In genomic region chr17:65053354-65053881, GRCh38 we compare ENCODE assay signal across 10 cellular contexts. TPM values are rescaled to one million over a fixed set of nuclear protein-coding genes. Genes with fewer than 3 reads are reported as not detected.
DNase-seq lines count a peak whose midpoint lies in the region; ATAC-seq, FAIRE-seq and TF ChIP-seq lines count a peak whose summit lies in the region.
"Had no signal": no experiment of that assay in that cellular context is flagged by ENCODE, and none has a peak within 500 bp of the region (broad histone marks: within the 10 kb centered on the region; RNA-seq: fewer than 3 reads in every experiment).

No MANE protein-coding gene starts in this region.

- TF ChIP-seq POLR2A in IMR-90 (IDR thresholded peaks at IDR 0.05; ENCODE audit: low read depth, low read length), result no peak

- H3K9me2 ChIP-seq in neural cell (ENCODE audit: insufficient read depth, low read length), result no peaks in the 10 kb centered on the region

- dilution Hi-C loops in IMR-90 (cut with HindIII; ENCODE audit: low sequenced_read_pairs, unreplicated experiment), result no loop called here

- H4K20me1 ChIP-seq in BLaER1 treated with 17β-estradiol and CSF1 and Interleukin-3, amounts not matched to agents 10 nM and 100 nM, result peaks cover 18 to 74% (median 68%) of the 10 kb centered on the region in 11 experiments; a peak in 21 of 22 replicates
- peaks cover 32% of the 10 kb centered on the region for H4K20me1 ChIP-seq in IMR-90 (ENCODE audit: insufficient read depth, low read length)
- H4K20me1 ChIP-seq in neural cell (ENCODE audit: insufficient read depth), result no peaks in the 10 kb centered on the region

- CTCF ChIA-PET in IMR-90 (lab: Yijun Ruan, JAX), result interaction anchor here (1.4 to 1.5 kb wide), 2 partner anchors 21 to 47 kb away, joined by 3 to 6 read pairs; no protein-coding TSS in a partner anchor

- no peak overlapping the region for H4K8ac ChIP-seq in IMR-90 (ENCODE audit: low read depth in 2 of 2, low read length in 2 of 2)

- in situ Hi-C loops in IMR-90 (cut with MboI; ENCODE audit: low sequenced_read_pairs), result no loop called here

- no peak overlapping the region for H2BK5ac ChIP-seq in IMR-90 (ENCODE audit: low read depth, low read length, poor library complexity, severe bottlenecking)

- POLR2A ChIA-PET in IMR-90 (lab: Charles Lee; ENCODE audit: unreplicated experiment), result interaction anchor here (1.4 kb wide), 1 partner anchor 130 kb away, joined by 5 read pairs; no protein-coding TSS in a partner anchor

- H3K36me3 ChIP-seq in BLaER1 treated with 17β-estradiol and CSF1 and Interleukin-3, amounts not matched to agents 10 nM and 100 nM, result peaks cover 45 to 53% (median 51%) of the 10 kb centered on the region in 11 experiments
- H3K36me3 ChIP-seq in IMR-90 (ENCODE audit: control insufficient read depth, insufficient read depth, low read length) (peaks cover 30% of the 10 kb centered on the region), neural cell (ENCODE audit: insufficient read depth, low read length) (peaks cover 6% of the 10 kb centered on the region)

- H4K5ac ChIP-seq in IMR-90 (ENCODE audit: low read depth, low read length), result no peak overlapping the region

- BruUV-seq in IMR-90 (replicated peaks; lab: Mats Ljungman, UMichigan), result no TSS peak

- no peak overlapping the region for H2BK120ac ChIP-seq in IMR-90 (ENCODE audit: low read depth, low read length)

- no peak overlapping the region for H3K23ac ChIP-seq in IMR-90 (ENCODE audit: low read depth, low read length)

- H3K27me3 ChIP-seq in BLaER1 treated with 17β-estradiol and CSF1 and Interleukin-3, amounts not matched to agents 10 nM and 100 nM, result no peaks in the 10 kb centered on the region
- H3K27me3 ChIP-seq in IMR-90 (ENCODE audit: control insufficient read depth, insufficient read depth, low read length) (no peaks in the 10 kb centered on the region), neural cell (ENCODE audit: insufficient read depth, low read depth, low read length) (no peaks in the 10 kb centered on the region)

- no peaks in the 10 kb centered on the region for H3F3A ChIP-seq in neural cell (ENCODE audit: insufficient read depth, low read length, poor library complexity, severe bottlenecking)

- peak overlapping the region in 6 of 10 experiments; percentile 75 to 96 (median 94); a peak in 10 of 20 replicates for H3K4me3 ChIP-seq in BLaER1 treated with 17β-estradiol and CSF1 and Interleukin-3, amounts not matched to agents 10 nM and 100 nM
- H3K4me3 ChIP-seq in IMR-90 (ENCODE audit: insufficient read depth, low read depth, low read length) (no peak overlapping the region), neural cell (ENCODE audit: low read length) (peak overlapping the region; percentile 89)

- no peak overlapping the region for H3K18ac ChIP-seq in IMR-90 (ENCODE audit: low read depth, low read length)

- H3K9me3 ChIP-seq in BLaER1 treated with 17β-estradiol and CSF1 and Interleukin-3, amounts not matched to agents 10 nM and 100 nM (replicated peaks in 1 of 11), result no peaks in the 10 kb centered on the region
- no peaks in the 10 kb centered on the region for H3K9me3 ChIP-seq in IMR-90 (ENCODE audit: control insufficient read depth, insufficient read depth, low read length)
- no peaks in the 10 kb centered on the region for H3K9me3 ChIP-seq in neural cell (ENCODE audit: low read length)

- H3K4ac ChIP-seq in IMR-90 (ENCODE audit: low read depth, low read length), result no peak overlapping the region

- no peak for TF ChIP-seq RAD21 in IMR-90 (IDR thresholded peaks at IDR 0.05; ENCODE audit: low read length)
- TF ChIP-seq RAD21 in neural cell (conservative IDR thresholded peaks at IDR 0.05), result no peak

- H3K27ac ChIP-seq in BLaER1 treated with 17β-estradiol and CSF1 and Interleukin-3, amounts not matched to agents 10 nM and 100 nM, result peak overlapping the region in 3 of 11 experiments; percentile 98 to 99 (median 99); a peak in 5 of 22 replicates
- H3K27ac ChIP-seq in IMR-90 (ENCODE audit: insufficient read depth, low read length) (no peak overlapping the region), caudate nucleus (ENCODE audit: low read depth, low read length) (peak overlapping the region; percentile 58), neural cell (ENCODE audit: low read length) (no peak overlapping the region)

- H3K79me2 ChIP-seq in neural cell (replicated peaks; ENCODE audit: insufficient read depth, low read length), result peaks cover 30% of the 10 kb centered on the region

- peak overlapping the region; percentile 62 to 98 (median 85); a peak in 21 of 22 replicates for H3K4me2 ChIP-seq in BLaER1 treated with 17β-estradiol and CSF1 and Interleukin-3, amounts not matched to agents 10 nM and 100 nM
- H3K4me2 ChIP-seq in IMR-90 (ENCODE audit: low read depth, low read length), result no peak overlapping the region; the same call in 1 of the 2 replicates
- H3K4me2 ChIP-seq in neural cell (ENCODE audit: low read length), result peak overlapping the region; percentile 54

- H2AK5ac ChIP-seq in IMR-90 (ENCODE audit: low read depth, low read length), result 0 out of 2 replicates have a peak overlapping the region, but pooled peaks have one; percentile 40

- no peak overlapping the region for H2AK9ac ChIP-seq in IMR-90 (replicated peaks; ENCODE audit: low read depth, low read length, poor library complexity)

- peaks cover 12 to 58% of the 10 kb centered on the region in 2 experiments for H3K79me1 ChIP-seq in IMR-90 (ENCODE audit: low read depth in 1 of 2, low read length in 2 of 2)

- H2BK20ac ChIP-seq in IMR-90 (ENCODE audit: low read depth, low read length), result no peak overlapping the region

- no peak for TF ChIP-seq EP300 in neural cell (conservative IDR thresholded peaks at IDR 0.05; ENCODE audit: poor library complexity, severe bottlenecking)

- intact Hi-C loops in IMR-90 (cut with micrococcal nuclease), result no loop called here

- no peak overlapping the region for H3K14ac ChIP-seq in IMR-90 (replicated peaks; ENCODE audit: low read depth, low read length)

- H3K56ac ChIP-seq in IMR-90 (ENCODE audit: extremely low read depth, insufficient read depth, low read length), result no peak overlapping the region

- H3K4me1 ChIP-seq in BLaER1 treated with 17β-estradiol and CSF1 and Interleukin-3, amounts not matched to agents 10 nM and 100 nM, result peaks cover 50 to 74% (median 62%) of the 10 kb centered on the region in 10 experiments
- H3K4me1 ChIP-seq in IMR-90 (ENCODE audit: control insufficient read depth, insufficient read depth, low read length), result peaks cover 10% of the 10 kb centered on the region

- WGBS in IMR-90 (ENCODE audit: extremely low coverage in 2 of 2, insufficient read length in 1 of 2), 2 experiments, result no CpG with 5 or more reads among the region's 11 CpGs

- TF ChIP-seq CTCF in IMR-90 (conservative IDR thresholded peaks at IDR 0.05; ENCODE audit: low read depth, low read length) (no peak), neural cell (IDR thresholded peaks at IDR 0.05; ENCODE audit: poor library complexity, severe bottlenecking) (no peak)

- no peak for FAIRE-seq in urothelium cell line (lab: Jason Lieb, UNC)

- DNase-seq in IMR-90, result no peak
- no peak for DNase-seq in caudate nucleus (lab: John Stamatoyannopoulos, UW)
- DNase-seq in urothelium cell line (ENCODE audit: low spot score), result no peak
- no peak for DNase-seq in NCI-H2107 treated with DMSO at 0.1 percent for 48 hours (lab: John Stamatoyannopoulos, UW; ENCODE audit: unreplicated experiment)
- DNase-seq in NCI-H1105 treated with DMSO at 0.1 percent for 48 hours (lab: John Stamatoyannopoulos, UW), result no peak
- DNase-seq: erythroblast, NCI-H1694 treated with DMSO at 0.1 percent for 48 hours had no signal

- ATAC-seq in IMR-90 (ENCODE audit: low read depth) (no peak), GM18870 (IDR thresholded peaks at IDR 0.05; ENCODE audit: unreplicated experiment) (no peak)

- no peak overlapping the region for H4K91ac ChIP-seq in IMR-90 (ENCODE audit: insufficient read depth, low read depth, low read length)

- H3K9me1 ChIP-seq in IMR-90 (ENCODE audit: insufficient read depth, low read length), result peaks cover 8% of the 10 kb centered on the region

- no peak overlapping the region for H2BK15ac ChIP-seq in IMR-90 (ENCODE audit: low read depth, low read length)

- no peak overlapping the region for H2AFZ ChIP-seq in IMR-90 (replicated peaks; ENCODE audit: low read length, poor library complexity)
- no peak overlapping the region for H2AFZ ChIP-seq in neural cell (ENCODE audit: low read depth, low read length)

- H3K9ac ChIP-seq in BLaER1 treated with 17β-estradiol and CSF1 and Interleukin-3, amounts not matched to agents 10 nM and 100 nM, result peak overlapping the region in 7 of 11 experiments; percentile 16 to 99 (median 97); a peak in 9 of 22 replicates
- no peak overlapping the region for H3K9ac ChIP-seq in IMR-90 (ENCODE audit: low read depth, low read length)
- H3K9ac ChIP-seq in neural cell (ENCODE audit: low read length), result no peak overlapping the region

TF ChIP-seq in IMR-90, 13 proteins besides CTCF, POLR2A, EP300 and RAD21 (continues in another document):
- TF ChIP-seq BHLHE40 (IDR thresholded peaks at IDR 0.05; ENCODE audit: low read depth, low read length) (no peak), MAFK (IDR thresholded peaks at IDR 0.05; ENCODE audit: low read depth, low read length) (no peak), MAZ (IDR thresholded peaks at IDR 0.05; ENCODE audit: borderline replicate concordance, low read depth, low read length) (no peak), RCOR1 (IDR thresholded peaks at IDR 0.05; ENCODE audit: insufficient replicate concordance, low read length) (no peak), CHD1 (IDR thresholded peaks at IDR 0.05; ENCODE audit: low read depth, low read length) (no peak)

RNA-seq across cellular contexts. Expression of gene GNA13, which starts 3.1 kb away (rescaled TPM):
- total RNA-seq in IMR-90 (2012; rRNA removed), result 37.6 and 57.2 TPM in 2 replicates
- 11.3 and 13.8 TPM in 2 replicates for polyA plus RNA-seq in IMR-90 (2012; rRNA removed)
- polyA plus RNA-seq in IMR-90 (2012; cell fraction: cytosol; rRNA removed), result 3.5 and 3.9 TPM in 2 replicates
- polyA plus RNA-seq in IMR-90 (2012; cell fraction: nucleus; rRNA removed; ENCODE audit: low replicate concordance), result 2.6 and 9.4 TPM in 2 replicates
- polyA plus RNA-seq in neural cell, result 47.3 and 58.9 TPM in 2 replicates
- polyA minus RNA-seq in neural cell, result 130 and 154 TPM in 2 replicates

Comparison
In these comparisons a context has a peak if more than half of its experiments do, and no peak if none do; other contexts are left out.
1. H3K9ac ChIP-seq: peak in BLaER1 treated with 17β-estradiol and CSF1 and Interleukin-3, amounts not matched to agents 10 nM and 100 nM (7 of 11); none in IMR-90 (single experiment) and neural cell (single experiment).